2 cellular contexts compared by ENCODE assay signal in genomic region chr17:35063514-35064223, GRCh38.
A peak's percentile ranks its signal among the peaks of the same experiment; 100 is the strongest.
TF ChIP-seq lines count a peak whose summit lies in the region.

A gene with protein sequence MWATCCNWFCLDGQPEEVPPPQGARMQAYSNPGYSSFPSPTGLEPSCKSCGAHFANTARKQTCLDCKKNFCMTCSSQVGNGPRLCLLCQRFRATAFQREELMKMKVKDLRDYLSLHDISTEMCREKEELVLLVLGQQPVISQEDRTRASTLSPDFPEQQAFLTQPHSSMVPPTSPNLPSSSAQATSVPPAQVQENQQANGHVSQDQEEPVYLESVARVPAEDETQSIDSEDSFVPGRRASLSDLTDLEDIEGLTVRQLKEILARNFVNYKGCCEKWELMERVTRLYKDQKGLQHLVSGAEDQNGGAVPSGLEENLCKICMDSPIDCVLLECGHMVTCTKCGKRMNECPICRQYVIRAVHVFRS (minus strand): TSS chr17:35063707. CDS start chr17:35026553, 37,154 bp downstream.

TF ChIP-seq in GM23338, 12 proteins besides CTCF, POLR2A, EP300 and RAD21 (continued from another document):
- TF ChIP-seq, protein P1, sequence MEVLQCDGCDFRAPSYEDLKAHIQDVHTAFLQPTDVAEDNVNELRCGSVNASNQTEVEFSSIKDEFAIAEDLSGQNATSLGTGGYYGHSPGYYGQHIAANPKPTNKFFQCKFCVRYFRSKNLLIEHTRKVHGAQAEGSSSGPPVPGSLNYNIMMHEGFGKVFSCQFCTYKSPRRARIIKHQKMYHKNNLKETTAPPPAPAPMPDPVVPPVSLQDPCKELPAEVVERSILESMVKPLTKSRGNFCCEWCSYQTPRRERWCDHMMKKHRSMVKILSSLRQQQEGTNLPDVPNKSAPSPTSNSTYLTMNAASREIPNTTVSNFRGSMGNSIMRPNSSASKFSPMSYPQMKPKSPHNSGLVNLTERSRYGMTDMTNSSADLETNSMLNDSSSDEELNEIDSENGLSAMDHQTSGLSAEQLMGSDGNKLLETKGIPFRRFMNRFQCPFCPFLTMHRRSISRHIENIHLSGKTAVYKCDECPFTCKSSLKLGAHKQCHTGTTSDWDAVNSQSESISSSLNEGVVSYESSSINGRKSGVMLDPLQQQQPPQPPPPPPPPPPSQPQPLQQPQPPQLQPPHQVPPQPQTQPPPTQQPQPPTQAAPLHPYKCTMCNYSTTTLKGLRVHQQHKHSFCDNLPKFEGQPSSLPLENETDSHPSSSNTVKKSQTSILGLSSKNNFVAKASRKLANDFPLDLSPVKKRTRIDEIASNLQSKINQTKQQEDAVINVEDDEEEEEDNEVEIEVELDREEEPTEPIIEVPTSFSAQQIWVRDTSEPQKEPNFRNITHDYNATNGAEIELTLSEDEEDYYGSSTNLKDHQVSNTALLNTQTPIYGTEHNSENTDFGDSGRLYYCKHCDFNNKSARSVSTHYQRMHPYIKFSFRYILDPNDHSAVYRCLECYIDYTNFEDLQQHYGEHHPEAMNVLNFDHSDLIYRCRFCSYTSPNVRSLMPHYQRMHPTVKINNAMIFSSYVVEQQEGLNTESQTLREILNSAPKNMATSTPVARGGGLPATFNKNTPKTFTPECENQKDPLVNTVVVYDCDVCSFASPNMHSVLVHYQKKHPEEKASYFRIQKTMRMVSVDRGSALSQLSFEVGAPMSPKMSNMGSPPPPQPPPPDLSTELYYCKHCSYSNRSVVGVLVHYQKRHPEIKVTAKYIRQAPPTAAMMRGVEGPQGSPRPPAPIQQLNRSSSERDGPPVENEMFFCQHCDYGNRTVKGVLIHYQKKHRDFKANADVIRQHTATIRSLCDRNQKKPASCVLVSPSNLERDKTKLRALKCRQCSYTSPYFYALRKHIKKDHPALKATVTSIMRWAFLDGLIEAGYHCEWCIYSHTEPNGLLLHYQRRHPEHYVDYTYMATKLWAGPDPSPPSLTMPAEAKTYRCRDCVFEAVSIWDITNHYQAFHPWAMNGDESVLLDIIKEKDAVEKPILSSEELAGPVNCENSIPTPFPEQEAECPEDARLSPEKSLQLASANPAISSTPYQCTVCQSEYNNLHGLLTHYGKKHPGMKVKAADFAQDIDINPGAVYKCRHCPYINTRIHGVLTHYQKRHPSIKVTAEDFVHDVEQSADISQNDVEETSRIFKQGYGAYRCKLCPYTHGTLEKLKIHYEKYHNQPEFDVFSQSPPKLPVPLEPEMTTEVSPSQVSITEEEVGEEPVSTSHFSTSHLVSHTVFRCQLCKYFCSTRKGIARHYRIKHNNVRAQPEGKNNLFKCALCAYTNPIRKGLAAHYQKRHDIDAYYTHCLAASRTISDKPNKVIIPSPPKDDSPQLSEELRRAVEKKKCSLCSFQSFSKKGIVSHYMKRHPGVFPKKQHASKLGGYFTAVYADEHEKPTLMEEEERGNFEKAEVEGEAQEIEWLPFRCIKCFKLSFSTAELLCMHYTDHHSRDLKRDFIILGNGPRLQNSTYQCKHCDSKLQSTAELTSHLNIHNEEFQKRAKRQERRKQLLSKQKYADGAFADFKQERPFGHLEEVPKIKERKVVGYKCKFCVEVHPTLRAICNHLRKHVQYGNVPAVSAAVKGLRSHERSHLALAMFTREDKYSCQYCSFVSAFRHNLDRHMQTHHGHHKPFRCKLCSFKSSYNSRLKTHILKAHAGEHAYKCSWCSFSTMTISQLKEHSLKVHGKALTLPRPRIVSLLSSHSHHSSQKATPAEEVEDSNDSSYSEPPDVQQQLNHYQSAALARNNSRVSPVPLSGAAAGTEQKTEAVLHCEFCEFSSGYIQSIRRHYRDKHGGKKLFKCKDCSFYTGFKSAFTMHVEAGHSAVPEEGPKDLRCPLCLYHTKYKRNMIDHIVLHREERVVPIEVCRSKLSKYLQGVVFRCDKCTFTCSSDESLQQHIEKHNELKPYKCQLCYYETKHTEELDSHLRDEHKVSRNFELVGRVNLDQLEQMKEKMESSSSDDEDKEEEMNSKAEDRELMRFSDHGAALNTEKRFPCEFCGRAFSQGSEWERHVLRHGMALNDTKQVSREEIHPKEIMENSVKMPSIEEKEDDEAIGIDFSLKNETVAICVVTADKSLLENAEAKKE (CRISPR knock-in tag; IDR thresholded peaks at IDR 0.05): no peak; the same call in 1 of the 2 replicates

TF ChIP-seq in SK-N-SH, 30 proteins besides CTCF, POLR2A, EP300 and RAD21 (continued from another document):
- TF ChIP-seq PBX3 (IDR thresholded peaks at IDR 0.05) (no peak), RXRA (IDR thresholded peaks at IDR 0.05; ENCODE audit: borderline replicate concordance, low read depth) (peak; percentile 61; the same call in 1 of the 2 replicates), MEF2A (IDR thresholded peaks at IDR 0.05; ENCODE audit: borderline replicate concordance, low read depth) (no peak), POLR2AphosphoS5 (IDR thresholded peaks at IDR 0.05; ENCODE audit: low read depth, low read length) (0 out of 2 replicates have a peak, but pooled peaks have one; percentile 21), TAF1 (IDR thresholded peaks at IDR 0.05; ENCODE audit: borderline replicate concordance, low read depth, low read length) (peak; percentile 46; the same call in 1 of the 2 replicates), NRF1 (IDR thresholded peaks at IDR 0.05; ENCODE audit: low read depth, low read length) (no peak), FOSL2 (IDR thresholded peaks at IDR 0.05; ENCODE audit: borderline replicate concordance, low read depth) (peak; percentile 63; the same call in 1 of the 2 replicates), YY1 (IDR thresholded peaks at IDR 0.05; ENCODE audit: low read depth) (peak; percentile 77; the same call in 1 of the 2 replicates), ELF1 (IDR thresholded peaks at IDR 0.05) (peak; percentile 35; the same call in 1 of the 2 replicates), NFIC (IDR thresholded peaks at IDR 0.05; ENCODE audit: borderline replicate concordance) (peak; percentile 35; the same call in 1 of the 2 replicates), TCF12 (IDR thresholded peaks at IDR 0.05) (peak; percentile 62)
